In genomic region chr11:73787051-73787642, GRCh38 we compare ENCODE assay signal across 8 cellular contexts. TPM values are rescaled to one million over a fixed set of nuclear protein-coding genes. Genes with fewer than 3 reads are reported as not detected.
A peak's percentile ranks its signal among the peaks of the same experiment; 100 is the strongest.
DNase-seq lines count a peak whose midpoint lies in the region; ATAC-seq and TF ChIP-seq lines count a peak whose summit lies in the region.

No MANE protein-coding gene starts in this region.

- peaks cover 2% of the 10 kb centered on the region for H3K36me3 Mint-ChIP-seq in activated naive CD8-positive, alpha-beta T cell treated with anti-CD3 and anti-CD28 coated beads, Interleukin-2, amount 50 U/mL, for 24 hours (ENCODE audit: low read depth)

- H3K36me3 ChIP-seq in liver (ENCODE audit: control insufficient read depth in 4 of 4, insufficient read depth in 3 of 4, low read depth in 1 of 4, low read length in 3 of 4) (no peaks in the 10 kb centered on the region), tibial artery (no peaks in the 10 kb centered on the region)

- intact Hi-C loops in tibial artery (cut with DNase I; ENCODE audit: low total_unique reads): loop anchor here (5.0 kb wide), 1 partner anchor 90 kb away; the partner anchor contains the start of genes COA4 and PAAF1

- H3K27ac Mint-ChIP-seq in activated naive CD8-positive, alpha-beta T cell treated with anti-CD3 and anti-CD28 coated beads, Interleukin-2, amount 50 U/mL, for 24 hours: peak overlapping the region; percentile 98

- no peaks in the 10 kb centered on the region for H3K9me3 ChIP-seq in liver (ENCODE audit: control insufficient read depth in 4 of 4, low read length in 3 of 4)
- no peaks in the 10 kb centered on the region for H3K9me3 ChIP-seq in tibial artery

- WGBS in liver: 34% methylated on average over 17 of the region's 17 CpGs

- peak; percentile 64 for DNase-seq in activated CD8-positive, alpha-beta memory T cell treated with anti-CD3 and anti-CD28 coated beads for 24 hours
- no peak for DNase-seq in activated CD8-positive, alpha-beta memory T cell treated with anti-CD3 and anti-CD28 coated beads, Interleukin-2, amount 50 U/mL, for 4 hours
- peak; percentile 14 for DNase-seq in activated naive CD8-positive, alpha-beta T cell treated with anti-CD3 and anti-CD28 coated beads, Interleukin-2, amount 50 U/mL, for 24 hours
- DNase-seq in tibial artery (no peak), NCI-H510A (lab: John Stamatoyannopoulos, UW) (no peak)

- peak overlapping the region; percentile 44 to 100 for H3K9ac ChIP-seq in liver (ENCODE audit: low read depth in 1 of 2, low read length in 2 of 2)

- no peak for TF ChIP-seq RAD21 in liver (IDR thresholded peaks at IDR 0.05)

- no peaks in the 10 kb centered on the region for H3K27me3 Mint-ChIP-seq in activated naive CD8-positive, alpha-beta T cell treated with anti-CD3 and anti-CD28 coated beads, Interleukin-2, amount 50 U/mL, for 24 hours

- peak overlapping the region; percentile 68 to 97 (median 88) for H3K4me3 ChIP-seq in liver (ENCODE audit: low read depth in 1 of 3, low read length in 3 of 3)
- peak overlapping the region; percentile 67 for H3K4me3 ChIP-seq in tibial artery

- TF ChIP-seq CTCF in liver (IDR thresholded peaks at IDR 0.05; ENCODE audit: low read depth, low read length, missing input control) (no peak), tibial artery (IDR thresholded peaks at IDR 0.05) (no peak)

- H3K4me3 Mint-ChIP-seq in activated naive CD8-positive, alpha-beta T cell treated with anti-CD3 and anti-CD28 coated beads, Interleukin-2, amount 50 U/mL, for 24 hours: peak overlapping the region; percentile 100

- peaks cover 0 to 4% (median 0%) of the 10 kb centered on the region in 4 donors for H3K4me1 ChIP-seq in liver (ENCODE audit: control insufficient read depth in 4 of 4, insufficient read depth in 4 of 4, low read length in 3 of 4)
- H3K4me1 ChIP-seq in tibial artery: peaks cover 0 to 16% (median 7%) of the 10 kb centered on the region in 4 donors

- ATAC-seq in activated naive CD8-positive, alpha-beta T cell treated with anti-CD3 and anti-CD28 coated beads, Interleukin-2, amount 50 U/mL, for 24 hours: no peak
- no peak for ATAC-seq in HG03159 (IDR thresholded peaks at IDR 0.05; ENCODE audit: unreplicated experiment)
- ATAC-seq in HG02623 (IDR thresholded peaks at IDR 0.05; ENCODE audit: unreplicated experiment): no peak

- peak overlapping the region; percentile 97 to 98 for H3K27ac ChIP-seq in liver (ENCODE audit: low read depth in 1 of 2, low read length in 2 of 2)
- H3K27ac ChIP-seq in tibial artery: peak overlapping the region; percentile 76 to 80

- no peaks in the 10 kb centered on the region for H3K9me3 Mint-ChIP-seq in activated naive CD8-positive, alpha-beta T cell treated with anti-CD3 and anti-CD28 coated beads, Interleukin-2, amount 50 U/mL, for 24 hours

- H3K27me3 ChIP-seq in liver (ENCODE audit: control insufficient read depth in 4 of 4, insufficient read depth in 4 of 4, low read length in 3 of 4) (no peaks in the 10 kb centered on the region), tibial artery (no peaks in the 10 kb centered on the region)

- H3K4me1 Mint-ChIP-seq in activated naive CD8-positive, alpha-beta T cell treated with anti-CD3 and anti-CD28 coated beads, Interleukin-2, amount 50 U/mL, for 24 hours: peaks cover 21% of the 10 kb centered on the region

TF ChIP-seq in liver, 16 proteins besides CTCF, POLR2A, EP300 and RAD21:
- TF ChIP-seq FOXA2 (IDR thresholded peaks at IDR 0.05): no peak
- TF ChIP-seq SP1 (IDR thresholded peaks at IDR 0.05): no peak
- no peak for TF ChIP-seq FOXA1 (IDR thresholded peaks at IDR 0.05)
- no peak for TF ChIP-seq EGR1 (IDR thresholded peaks at IDR 0.05; ENCODE audit: low read depth in 2 of 2)
- no peak for TF ChIP-seq ZBTB33 (IDR thresholded peaks at IDR 0.05)
- no peak for TF ChIP-seq TAF1 (conservative IDR thresholded peaks at IDR 0.05)
- no peak for TF ChIP-seq HNF4A (conservative IDR thresholded peaks at IDR 0.05)
- no peak for TF ChIP-seq HNF4G (IDR thresholded peaks at IDR 0.05)

RNA-seq across cellular contexts. Expression of gene MRPL48, which starts 0.5 kb away (rescaled TPM):
- 10 to 100 TPM; 12.6 to 22.7 TPM for total RNA-seq in liver
- polyA plus RNA-seq in liver: 10 to 100 TPM; 17.3 to 34.1 TPM

RNA-seq across cellular contexts. Expression of gene RAB6A, which starts 26.3 kb away (rescaled TPM):
- total RNA-seq in liver: 100 to 1,000 TPM in 1 of 2 donors, 10 to 100 TPM in 1; 36.0 to 165 TPM
- 10 to 100 TPM; 47.6 to 55.5 TPM for polyA plus RNA-seq in liver

Comparison
In these comparisons a context has a peak if more than half of its experiments do, and no peak if none do; other contexts are left out.
1. DNase-seq: peak in activated CD8-positive, alpha-beta memory T cell treated with anti-CD3 and anti-CD28 coated beads for 24 hours (single experiment) and activated naive CD8-positive, alpha-beta T cell treated with anti-CD3 and anti-CD28 coated beads, Interleukin-2, amount 50 U/mL, for 24 hours (single experiment); none in activated CD8-positive, alpha-beta memory T cell treated with anti-CD3 and anti-CD28 coated beads, Interleukin-2, amount 50 U/mL, for 4 hours (single experiment), tibial artery (0 of 2) and NCI-H510A (single experiment).